8 cellular contexts compared by ENCODE assay signal in genomic region chr10:42367532-42368230, GRCh38.
DNase-seq lines count a peak whose midpoint lies in the region; ATAC-seq, FAIRE-seq and TF ChIP-seq lines count a peak whose summit lies in the region.

No MANE protein-coding gene starts in this region.

- H3K4me3 ChIP-seq in GM08714 (ENCODE audit: low read length) (peak overlapping the region; percentile 63; the same call in 1 of the 2 replicates), kidney epithelial cell (ENCODE audit: low read depth, low read length) (peak overlapping the region; percentile 73)

- TF ChIP-seq CTCF in kidney epithelial cell (IDR thresholded peaks at IDR 0.05; ENCODE audit: insufficient read depth, low read length, poor library complexity, severe bottlenecking) = no peak

- peak; percentile 74 for ATAC-seq in HG02678 (IDR thresholded peaks at IDR 0.05; ENCODE audit: unreplicated experiment)

- DNase-seq in NCI-H774 (lab: John Stamatoyannopoulos, UW) (peak; percentile 88), cerebellar nuclear complex (lab: John Stamatoyannopoulos, UW) (peak; percentile 12 to 31), kidney epithelial cell (ENCODE audit: low read depth) (peak; percentile 69), GM12891 (ENCODE audit: insufficient read length, low spot score) (no peak), NCI-H1436 (lab: John Stamatoyannopoulos, UW) (no peak)
- peak; percentile 0 for DNase-seq in stimulated activated CD8-positive, alpha-beta memory T cell treated with anti-CD3 and anti-CD28 coated beads, Interleukin-12 subunit alpha, Interleukin-12 subunit beta, amount 100 ng/mL, for 1 hour (ENCODE audit: low read depth)

- H3K27me3 ChIP-seq in kidney epithelial cell (ENCODE audit: control insufficient read depth, insufficient read depth, low read length) = no peaks in the 10 kb centered on the region

- TF ChIP-seq POLR2A in GM12891 (IDR thresholded peaks at IDR 0.05; ENCODE audit: low read depth, low read length) = no peak

- H3K36me3 ChIP-seq in kidney epithelial cell (ENCODE audit: control insufficient read depth, insufficient read depth, low read length) = no peaks in the 10 kb centered on the region

- FAIRE-seq in GM12891 (lab: Jason Lieb, UNC) = no peak

TF ChIP-seq in GM12891, 5 proteins besides CTCF, POLR2A, EP300 and RAD21:
- TF ChIP-seq TAF1 (IDR thresholded peaks at IDR 0.05; ENCODE audit: low read depth, low read length) (no peak), POU2F2 (IDR thresholded peaks at IDR 0.05; ENCODE audit: low read depth, low read length) (no peak), PAX5 (IDR thresholded peaks at IDR 0.05; ENCODE audit: insufficient read depth, low read length, severe bottlenecking) (no peak), POLR2AphosphoS5 (IDR thresholded peaks at IDR 0.05; ENCODE audit: low read depth, low read length) (no peak), SPI1 (IDR thresholded peaks at IDR 0.05; ENCODE audit: low read depth, low read length) (no peak)

Comparison
In these comparisons a context has a peak if more than half of its experiments do, and no peak if none do; other contexts are left out.
1. DNase-seq: peak in NCI-H774 (single experiment), cerebellar nuclear complex (2 of 2), kidney epithelial cell (single experiment) and stimulated activated CD8-positive, alpha-beta memory T cell treated with anti-CD3 and anti-CD28 coated beads, Interleukin-12 subunit alpha, Interleukin-12 subunit beta, amount 100 ng/mL, for 1 hour (single experiment); none in GM12891 (single experiment) and NCI-H1436 (single experiment).